In genomic region chr2:232364806-232365579, GRCh38 we compare ENCODE assay signal across 8 cellular contexts. TPM values are rescaled to one million over a fixed set of nuclear protein-coding genes. Genes with fewer than 3 reads are reported as not detected.
"Had no signal": no experiment of that assay in that cellular context is flagged by ENCODE, and none has a peak within 500 bp of the region (broad histone marks: within the 10 kb centered on the region; RNA-seq: fewer than 3 reads in every experiment).

No MANE protein-coding gene starts in this region.

RNA-seq across cellular contexts. Expression of gene ALPP, which starts 13.6 kb away (rescaled TPM):
- total RNA-seq: activated CD8-positive, alpha-beta memory T cell treated with anti-CD3 and anti-CD28 coated beads for 36 hours; activated T-helper 1 cell treated with anti-CD3 and anti-CD28 coated beads, Interleukin-12 subunit alpha, Interleukin-12 subunit beta, Interleukin-2, Interleukin-4 antibody, amounts not matched to agents 30 ng/mL and 10 ng/mL and 1 ng/mL, durations not matched to agents 14 hours and 24 hours and 36 hours; frontal cortex; lung microvascular endothelial cell; myocyte; pancreas; pulmonary artery endothelial cell; thyroid gland had no signal

RNA-seq across cellular contexts. Expression of gene ALPG, which starts 41.7 kb away (rescaled TPM):
- total RNA-seq: activated CD8-positive, alpha-beta memory T cell treated with anti-CD3 and anti-CD28 coated beads for 36 hours; activated T-helper 1 cell treated with anti-CD3 and anti-CD28 coated beads, Interleukin-12 subunit alpha, Interleukin-12 subunit beta, Interleukin-2, Interleukin-4 antibody, amounts not matched to agents 30 ng/mL and 10 ng/mL and 1 ng/mL, durations not matched to agents 14 hours and 24 hours and 36 hours; frontal cortex; lung microvascular endothelial cell; myocyte; pancreas; pulmonary artery endothelial cell; thyroid gland had no signal
